ENCODE assay signal across 17 cellular contexts in the genomic region with DNA sequence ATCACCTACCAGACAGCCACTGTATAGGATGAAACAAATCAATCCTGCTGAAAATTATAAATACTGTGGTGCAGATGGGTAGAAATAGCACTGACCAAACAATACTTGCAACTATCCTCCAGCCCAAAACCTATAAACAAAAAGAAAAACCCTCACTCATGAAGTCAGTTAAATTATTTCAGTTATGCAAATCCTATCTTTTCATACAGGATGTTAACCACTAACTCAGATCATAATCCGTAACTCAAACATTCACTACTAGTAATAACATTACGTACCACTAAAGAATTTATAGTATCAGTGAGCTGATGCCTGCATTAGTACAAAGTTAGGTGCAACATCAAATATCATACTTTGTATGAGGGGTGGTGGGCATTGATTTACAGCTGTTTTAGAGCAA. TPM values are rescaled to one million over a fixed set of nuclear protein-coding genes. Genes with fewer than 3 reads are reported as not detected.
DNase-seq lines count a peak whose midpoint lies in the region; ATAC-seq and TF ChIP-seq lines count a peak whose summit lies in the region.
"Had no signal": no experiment of that assay in that cellular context is flagged by ENCODE, and none has a peak within 500 bp of the region (broad histone marks: within the 10 kb centered on the region; RNA-seq: fewer than 3 reads in every experiment).

No MANE protein-coding gene starts in this region.

- 87 to 92% methylated on average over 2 of the region's 2 CpGs for WGBS in heart right ventricle, 2 donors

- TF ChIP-seq POLR2A in NB4 (IDR thresholded peaks at IDR 0.05; ENCODE audit: extremely low read depth, insufficient read length), result no peak

- CTCF ChIA-PET in AG04450 (lab: Charles Lee), result interaction anchor here (0.9 to 2.5 kb wide), 3 partner anchors 9 to 557 kb away, joined by 3 to 10 read pairs (median 3); no protein-coding TSS in a partner anchor

- POLR2A ChIA-PET in AG04450 (lab: Yijun Ruan, JAX), result no interaction called here

- peaks cover 0 to 11% (median 0%) of the 10 kb centered on the region in 9 donors for H3K36me3 ChIP-seq in heart right ventricle
- H3K36me3 ChIP-seq: uterus had no signal

- H3K4me3 ChIP-seq in AG04450 (ENCODE audit: low read depth, low read length), result no peak overlapping the region
- H3K4me3 ChIP-seq in NB4 (ENCODE audit: low read depth, low read length), result peak overlapping the region; percentile 8
- no peak overlapping the region for H3K4me3 ChIP-seq in choroid plexus epithelial cell (ENCODE audit: low read depth, low read length)
- no peak overlapping the region for H3K4me3 ChIP-seq in heart right ventricle
- H3K4me3 ChIP-seq: esophagus squamous epithelium, uterus had no signal

- H3K27ac ChIP-seq in AG04450 (ENCODE audit: low read depth, low read length) (no peak overlapping the region), heart right ventricle (no peak overlapping the region)
- H3K27ac ChIP-seq: esophagus squamous epithelium, uterus had no signal

- ATAC-seq in HG03196 (IDR thresholded peaks at IDR 0.05; ENCODE audit: unreplicated experiment) (no peak), heart right ventricle (no peak)

- peaks cover 0 to 15% (median 10%) of the 10 kb centered on the region in 9 donors for H3K4me1 ChIP-seq in heart right ventricle
- H3K4me1 ChIP-seq: uterus had no signal

- intact Hi-C loops in heart right ventricle (cut with DNase I), result loop anchor here in 1 of 10 donors (5.0 kb wide), 1 partner anchor 112 kb away; the partner anchor contains the start of genes IFT25 and LRRC42

- H3K27me3 ChIP-seq in AG04450 (ENCODE audit: control insufficient read depth, insufficient read depth, low read length) (no peaks in the 10 kb centered on the region), heart right ventricle (no peaks in the 10 kb centered on the region)
- H3K27me3 ChIP-seq: esophagus squamous epithelium, uterus had no signal

- TF ChIP-seq CTCF in AG04450 (IDR thresholded peaks at IDR 0.05; ENCODE audit: low read depth, low read length) (no peak), GM10266 (IDR thresholded peaks at IDR 0.05; ENCODE audit: control insufficient read depth, insufficient read depth, low read depth, missing control alignments) (no peak), NB4 (IDR thresholded peaks at IDR 0.05; ENCODE audit: low read depth, low read length) (no peak), choroid plexus epithelial cell (conservative IDR thresholded peaks at IDR 0.05; ENCODE audit: low read depth, low read length) (no peak), heart right ventricle (IDR thresholded peaks at IDR 0.05) (no peak)

- H3K9me3 ChIP-seq in AG04450 (ENCODE audit: control insufficient read depth, insufficient read depth, low read length) (no peaks in the 10 kb centered on the region), heart right ventricle (no peaks in the 10 kb centered on the region)
- H3K9me3 ChIP-seq: esophagus squamous epithelium, uterus had no signal

- DNase-seq in AG04450 (ENCODE audit: low read depth, low spot score) (peak; percentile 51), GM10266 (ENCODE audit: extremely low spot score) (peak; percentile 38), NB4 (ENCODE audit: low read depth) (no peak), choroid plexus epithelial cell (ENCODE audit: low read depth) (peak; percentile 23), heart right ventricle (no peak), NCI-H69 (lab: John Stamatoyannopoulos, UW) (no peak), cerebellar nuclear complex (lab: John Stamatoyannopoulos, UW) (no peak)
- DNase-seq: activated CD4-positive, alpha-beta T cell treated with anti-CD3 and anti-CD28 coated beads, Interleukin-2, amount 10 ng/mL, durations not matched to agents 7 days and 5 days; activated effector memory CD4-positive, alpha-beta T cell treated with Interleukin-2 at 50 U/mL for 16 hours; esophagus squamous epithelium; NCI-H2171; OCI-M1; stimulated activated CD4-positive, alpha-beta T cell treated with anti-CD3 and anti-CD28 coated beads, Interleukin-1b, Interleukin-23, amount 100 ng/mL, for 48 hours; uterus had no signal

RNA-seq across cellular contexts. Expression of gene NDC1, which starts 2.6 kb away (rescaled TPM):
- polyA plus RNA-seq in AG04450 (2011; rRNA removed), result 13.1 and 19.0 TPM in 2 replicates
- polyA minus RNA-seq in AG04450 (2011; rRNA and poly(A)+ RNA removed), result 24.9 and 39.6 TPM in 2 replicates
- total RNA-seq in heart right ventricle, result 1 to 10 TPM; 4.2 to 8.0 (median 5.8) TPM
- polyA plus RNA-seq in heart right ventricle, result 1 to 10 TPM; 2.0 to 4.0 TPM

RNA-seq across cellular contexts. Expression of gene YIPF1, which starts 54.1 kb away (rescaled TPM):
- 48.5 and 52.4 TPM in 2 replicates for polyA plus RNA-seq in AG04450 (2011; rRNA removed)
- 29.8 and 30.9 TPM in 2 replicates for polyA minus RNA-seq in AG04450 (2011; rRNA and poly(A)+ RNA removed)
- total RNA-seq in heart right ventricle, result 10 to 100 TPM; 10.2 to 20.1 (median 13.2) TPM
- polyA plus RNA-seq in heart right ventricle, result 10 to 100 TPM in 1 of 2 donors, 1 to 10 TPM in 1; 9.6 to 22.1 TPM

RNA-seq across cellular contexts. Expression of gene DIO1, which starts 58.5 kb away (rescaled TPM):
- polyA plus RNA-seq in AG04450 (2011; rRNA removed) (not detected in 2 replicates), heart right ventricle (not detected)
- polyA minus RNA-seq in AG04450 (2011; rRNA and poly(A)+ RNA removed), result not detected in 2 replicates
- total RNA-seq in heart right ventricle, result not detected
- total RNA-seq: activated CD4-positive, alpha-beta T cell treated with anti-CD3 and anti-CD28 coated beads, Interleukin-2, amount 10 ng/mL, durations not matched to agents 7 days and 5 days; esophagus squamous epithelium; LHCN-M2; T-helper 1 cell treated with Interleukin-12 subunit alpha and Interleukin-12 subunit beta and Interleukin-4 antibody, amounts not matched to agents 30 ng/mL and 1 ng/mL, for 36 hours had no signal

Comparison
In these comparisons a context has a peak if more than half of its experiments do, and no peak if none do; other contexts are left out.
1. DNase-seq: peak in AG04450 (single experiment), GM10266 (single experiment) and choroid plexus epithelial cell (single experiment); none in NB4 (single experiment), heart right ventricle (0 of 2), NCI-H69 (single experiment) and cerebellar nuclear complex (0 of 2).